In genomic region chr12:53004582-53004981, GRCh38 we compare ENCODE assay signal across 11 cellular contexts.
DNase-seq lines count a peak whose midpoint lies in the region; ATAC-seq and TF ChIP-seq lines count a peak whose summit lies in the region.
"Had no signal": no experiment of that assay in that cellular context is flagged by ENCODE, and none has a peak within 500 bp of the region (broad histone marks: within the 10 kb centered on the region; RNA-seq: fewer than 3 reads in every experiment).

No MANE protein-coding gene starts in this region.

- DNase-seq in activated naive CD4-positive, alpha-beta T cell treated with anti-CD3 and anti-CD28 coated beads, Interleukin-2, amount 50 U/mL, for 16 hours = no peak
- DNase-seq in RWPE2 (ENCODE audit: low spot score) = no peak
- DNase-seq in fibroblast of peridontal ligament (ENCODE audit: extremely low read depth) = peak; percentile 33
- DNase-seq in stimulated activated effector memory CD8-positive, alpha-beta T cell treated with anti-CD3 and anti-CD28 coated beads, Interleukin-12 subunit alpha, Interleukin-12 subunit beta, amount 100 ng/mL, for 72 hours (ENCODE audit: low spot score in 2 of 2) = no peak
- DNase-seq in stimulated activated CD4-positive, alpha-beta T cell treated with anti-CD3 and anti-CD28 coated beads, Interleukin-2, amount 100 ng/mL, for 48 hours = no peak
- DNase-seq in HuH-7.5 (ENCODE audit: low spot score) = no peak
- DNase-seq: cerebellar nuclear complex; stimulated activated CD4-positive, alpha-beta T cell treated with anti-CD3 and anti-CD28 coated beads, Interleukin-12 subunit alpha, Interleukin-12 subunit beta, amount 100 ng/mL, for 4 hours had no signal

- H3K27ac ChIP-seq in RWPE2 (ENCODE audit: poor library complexity, severe bottlenecking) = peak overlapping the region; percentile 91
- H3K27ac ChIP-seq: suprapubic skin had no signal

- H3K4me3 Mint-ChIP-seq in activated naive CD4-positive, alpha-beta T cell treated with anti-CD3 and anti-CD28 coated beads, Interleukin-2, amount 50 U/mL, for 24 hours = no peak overlapping the region
- peak overlapping the region; percentile 100 for H3K4me3 Mint-ChIP-seq in stimulated activated effector memory CD8-positive, alpha-beta T cell treated with anti-CD3 and anti-CD28 coated beads, Interleukin-12 subunit alpha, Interleukin-12 subunit beta, amount 100 ng/mL, for 72 hours

- H3K4me1 ChIP-seq in RWPE2 (ENCODE audit: insufficient read depth, poor library complexity, severe bottlenecking) = peaks cover 27% of the 10 kb centered on the region

- peaks cover 21% of the 10 kb centered on the region for H3K36me3 ChIP-seq in RWPE2 (ENCODE audit: low read depth)

- no peaks in the 10 kb centered on the region for H3K27me3 ChIP-seq in RWPE2 (ENCODE audit: insufficient read depth, poor library complexity, severe bottlenecking)
- H3K27me3 ChIP-seq: suprapubic skin had no signal

- no peak for ATAC-seq in RWPE2 (ENCODE audit: low read depth)
- ATAC-seq in stimulated activated effector memory CD8-positive, alpha-beta T cell treated with anti-CD3 and anti-CD28 coated beads, Interleukin-12 subunit alpha, Interleukin-12 subunit beta, amount 100 ng/mL, for 72 hours = no peak
- ATAC-seq in GM18873 (IDR thresholded peaks at IDR 0.05; ENCODE audit: low FRiP score, unreplicated experiment) = no peak

- no peak for TF ChIP-seq CTCF in RWPE2 (IDR thresholded peaks at IDR 0.05; ENCODE audit: poor library complexity, severe bottlenecking)

- H3K9me3 Mint-ChIP-seq in activated naive CD4-positive, alpha-beta T cell treated with anti-CD3 and anti-CD28 coated beads, Interleukin-2, amount 50 U/mL, for 24 hours = no peaks in the 10 kb centered on the region
- H3K9me3 Mint-ChIP-seq in stimulated activated effector memory CD8-positive, alpha-beta T cell treated with anti-CD3 and anti-CD28 coated beads, Interleukin-12 subunit alpha, Interleukin-12 subunit beta, amount 100 ng/mL, for 72 hours = no peaks in the 10 kb centered on the region

- no peak overlapping the region for H3K4me3 ChIP-seq in RWPE2 (ENCODE audit: severe bottlenecking)

- H3K27ac Mint-ChIP-seq in activated naive CD4-positive, alpha-beta T cell treated with anti-CD3 and anti-CD28 coated beads, Interleukin-2, amount 50 U/mL, for 24 hours = peak overlapping the region; percentile 75
- no peak overlapping the region for H3K27ac Mint-ChIP-seq in stimulated activated effector memory CD8-positive, alpha-beta T cell treated with anti-CD3 and anti-CD28 coated beads, Interleukin-12 subunit alpha, Interleukin-12 subunit beta, amount 100 ng/mL, for 72 hours

- H3K27me3 Mint-ChIP-seq in activated naive CD4-positive, alpha-beta T cell treated with anti-CD3 and anti-CD28 coated beads, Interleukin-2, amount 50 U/mL, for 24 hours = no peaks in the 10 kb centered on the region

- no peaks in the 10 kb centered on the region for H3K9me3 ChIP-seq in RWPE2 (ENCODE audit: severe bottlenecking)
- H3K9me3 ChIP-seq: suprapubic skin had no signal

- peaks cover 12% of the 10 kb centered on the region for H3K36me3 Mint-ChIP-seq in activated naive CD4-positive, alpha-beta T cell treated with anti-CD3 and anti-CD28 coated beads, Interleukin-2, amount 50 U/mL, for 24 hours
- peaks cover 38% of the 10 kb centered on the region for H3K36me3 Mint-ChIP-seq in stimulated activated effector memory CD8-positive, alpha-beta T cell treated with anti-CD3 and anti-CD28 coated beads, Interleukin-12 subunit alpha, Interleukin-12 subunit beta, amount 100 ng/mL, for 72 hours

- peaks cover 26% of the 10 kb centered on the region for H3K4me1 Mint-ChIP-seq in activated naive CD4-positive, alpha-beta T cell treated with anti-CD3 and anti-CD28 coated beads, Interleukin-2, amount 50 U/mL, for 24 hours
- H3K4me1 Mint-ChIP-seq in stimulated activated effector memory CD8-positive, alpha-beta T cell treated with anti-CD3 and anti-CD28 coated beads, Interleukin-12 subunit alpha, Interleukin-12 subunit beta, amount 100 ng/mL, for 72 hours = peaks cover 34% of the 10 kb centered on the region
